In the genomic region with DNA sequence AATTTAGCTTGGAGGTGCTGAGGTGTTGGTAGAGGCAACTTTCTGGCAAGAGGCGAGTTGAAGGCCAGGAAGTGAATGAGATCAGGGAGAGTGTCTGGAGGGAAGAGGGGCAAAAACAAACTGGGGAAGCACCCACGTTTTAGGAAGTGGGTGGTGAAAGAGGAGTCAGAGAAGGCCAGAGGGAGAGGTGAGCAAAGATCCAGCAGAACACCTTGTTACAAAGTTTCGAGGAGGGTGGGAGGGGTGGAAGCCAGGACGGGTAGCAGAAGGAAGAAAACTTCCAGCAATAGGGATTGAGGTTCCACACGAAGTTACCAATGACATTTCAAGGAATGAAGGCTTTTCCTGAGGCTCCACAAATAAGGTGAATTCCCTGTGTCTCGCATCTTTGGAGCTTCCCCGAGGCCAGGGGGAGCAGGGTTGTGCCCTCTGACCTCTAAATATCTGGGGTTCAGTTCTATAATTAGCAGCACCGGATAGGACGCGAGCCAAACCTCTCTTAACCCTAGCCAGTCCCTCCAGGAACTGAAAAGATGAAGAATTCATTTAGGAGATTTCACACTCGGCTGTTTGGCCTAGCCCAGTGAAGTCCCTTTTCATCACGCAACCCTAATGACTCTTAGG, we compare ENCODE assay signal across 8 cellular contexts. TPM values are rescaled to one million over a fixed set of nuclear protein-coding genes. Genes with fewer than 3 reads are reported as not detected.
A peak's percentile ranks its signal among the peaks of the same experiment; 100 is the strongest.
DNase-seq lines count a peak whose midpoint lies in the region; ATAC-seq, FAIRE-seq and TF ChIP-seq lines count a peak whose summit lies in the region.

No MANE protein-coding gene starts in this region.

- TF ChIP-seq CTCF in OCI-LY3 (IDR thresholded peaks at IDR 0.05; ENCODE audit: low read depth, low read length), result no peak
- TF ChIP-seq CTCF in ovary (IDR thresholded peaks at IDR 0.05), result no peak

- peak overlapping the region; percentile 80 for H2AFZ ChIP-seq in OCI-LY3 (ENCODE audit: low read depth, low read length)

- no peaks in the 10 kb centered on the region for H4K20me1 ChIP-seq in OCI-LY3 (ENCODE audit: insufficient read depth, low read length)

- DNase-seq in EH (ENCODE audit: low read depth), result peak; percentile 48
- DNase-seq in effector memory CD8-positive, alpha-beta T cell, result no peak
- DNase-seq in ovary, result no peak
- no peak for DNase-seq in OCI-M2 (lab: John Stamatoyannopoulos, UW; ENCODE audit: unreplicated experiment)
- DNase-seq in activated CD8-positive, alpha-beta memory T cell treated with anti-CD3 and anti-CD28 coated beads for 24 hours, result no peak
- no peak for DNase-seq in RCC 7860 (ENCODE audit: low spot score)

- no peaks in the 10 kb centered on the region for H3K36me3 ChIP-seq in OCI-LY3 (replicated peaks; ENCODE audit: low read depth, low read length)
- H3K36me3 ChIP-seq in ovary, result no peaks in the 10 kb centered on the region

- no peaks in the 10 kb centered on the region for H3K27me3 Mint-ChIP-seq in effector memory CD8-positive, alpha-beta T cell

- FAIRE-seq in RCC 7860 (lab: Jason Lieb, UNC), result no peak

- H3K27ac ChIP-seq in OCI-LY3 (ENCODE audit: low read length) (no peak overlapping the region), ovary (no peak overlapping the region)

- no peaks in the 10 kb centered on the region for H3K9me3 ChIP-seq in OCI-LY3 (ENCODE audit: insufficient read depth, low read length)
- no peaks in the 10 kb centered on the region for H3K9me3 ChIP-seq in ovary

- H3K4me3 ChIP-seq in OCI-LY3 (ENCODE audit: low read length) (peak overlapping the region; percentile 73), ovary (peak overlapping the region; percentile 14)

- H3K9me3 Mint-ChIP-seq in effector memory CD8-positive, alpha-beta T cell, result no peaks in the 10 kb centered on the region

- peaks cover 16% of the 10 kb centered on the region for H3K4me1 ChIP-seq in OCI-LY3 (ENCODE audit: low read length)
- H3K4me1 ChIP-seq in ovary (ENCODE audit: insufficient read depth), result peaks cover 9% of the 10 kb centered on the region

- H3K4me2 ChIP-seq in OCI-LY3 (ENCODE audit: low read length), result peak overlapping the region; percentile 85

- peaks cover 19% of the 10 kb centered on the region for H3K79me2 ChIP-seq in OCI-LY3 (ENCODE audit: low read length)

- H3K4me1 Mint-ChIP-seq in effector memory CD8-positive, alpha-beta T cell (ENCODE audit: low read depth in 2 of 2), result peaks cover 35 to 38% of the 10 kb centered on the region in 2 donors

- WGBS in ovary, 3 donors, result 2 to 4% (median 3%) methylated on average over 12 of the region's 12 CpGs

- H3K27ac Mint-ChIP-seq in effector memory CD8-positive, alpha-beta T cell, result peak overlapping the region; percentile 24 to 88

- H3K9ac ChIP-seq in OCI-LY3 (ENCODE audit: low read length), result peak overlapping the region; percentile 26; the same call in 1 of the 2 replicates

- H3K36me3 Mint-ChIP-seq in effector memory CD8-positive, alpha-beta T cell (ENCODE audit: insufficient read depth), result peaks cover 21% of the 10 kb centered on the region

- H3K27me3 ChIP-seq in OCI-LY3 (ENCODE audit: low read depth, low read length), result no peaks in the 10 kb centered on the region
- H3K27me3 ChIP-seq in ovary, result no peaks in the 10 kb centered on the region

- intact Hi-C loops in ovary (cut with DNase I), result loop anchor here in 2 of 4 donors (10.0 kb wide), 2 partner anchors 86 to 106 kb away; a partner anchor contains a TSS

- TF ChIP-seq EP300 in ovary (IDR thresholded peaks at IDR 0.05), result no peak

- peak overlapping the region; percentile 78 to 82 for H3K4me3 Mint-ChIP-seq in effector memory CD8-positive, alpha-beta T cell

- ATAC-seq in effector memory CD8-positive, alpha-beta T cell (replicated peaks), result no peak
- no peak for ATAC-seq in HG02938 (IDR thresholded peaks at IDR 0.05; ENCODE audit: unreplicated experiment)

- TF ChIP-seq POLR2A in ovary (IDR thresholded peaks at IDR 0.05), result no peak

RNA-seq across cellular contexts. Expression of a gene that starts 0.6 kb away (rescaled TPM):
- 10 to 100 TPM; 17.8 to 79.9 (median 29.1) TPM for total RNA-seq in ovary
- 10 to 100 TPM in 1 of 2 donors, 1 to 10 TPM in 1; 7.4 to 15.2 TPM for polyA plus RNA-seq in ovary

RNA-seq across cellular contexts. Expression of a gene that starts 22.8 kb away (rescaled TPM):
- total RNA-seq in ovary, result 100 to 1,000 TPM in 3 of 7 donors, 10 to 100 TPM in 4; 87.2 to 221 (median 94.4) TPM
- 100 to 1,000 TPM; 103 to 226 TPM for polyA plus RNA-seq in ovary

RNA-seq across cellular contexts. Expression of a gene that starts 25.9 kb away (rescaled TPM):
- 10 to 100 TPM; 61.2 to 85.6 (median 77.7) TPM for total RNA-seq in ovary
- polyA plus RNA-seq in ovary, result 100 to 1,000 TPM in 1 of 2 donors, 10 to 100 TPM in 1; 87.3 to 181 TPM
